In genomic region chr14:56659964-56660551, GRCh38 we compare ENCODE assay signal across 9 cellular contexts.
A peak's percentile ranks its signal among the peaks of the same experiment; 100 is the strongest.
DNase-seq lines count a peak whose midpoint lies in the region; ATAC-seq, FAIRE-seq and TF ChIP-seq lines count a peak whose summit lies in the region.
"Had no signal": no experiment of that assay in that cellular context is flagged by ENCODE, and none has a peak within 500 bp of the region (broad histone marks: within the 10 kb centered on the region; RNA-seq: fewer than 3 reads in every experiment).

No MANE protein-coding gene starts in this region.

- H3K36me3 ChIP-seq in bronchial epithelial cell (ENCODE audit: control insufficient read depth, insufficient read depth, low read length): no peaks in the 10 kb centered on the region

- no peak for FAIRE-seq in bronchial epithelial cell (lab: Jason Lieb, UNC)

- H3K4me3 ChIP-seq in bronchial epithelial cell (ENCODE audit: low read depth, low read length): no peak overlapping the region

- H3K27me3 ChIP-seq in bronchial epithelial cell (ENCODE audit: control insufficient read depth, insufficient read depth, low read length): no peaks in the 10 kb centered on the region

- H3K27ac Mint-ChIP-seq in HFFc6: no peak overlapping the region
- H3K27ac Mint-ChIP-seq: immature natural killer cell had no signal

- H3K4me3 Mint-ChIP-seq in HFFc6: no peak overlapping the region
- H3K4me3 Mint-ChIP-seq: immature natural killer cell had no signal

- peaks cover 30% of the 10 kb centered on the region for H3K4me1 Mint-ChIP-seq in HFFc6 (ENCODE audit: low read depth)
- H3K4me1 Mint-ChIP-seq: immature natural killer cell had no signal

- H3K27me3 Mint-ChIP-seq in HFFc6 (ENCODE audit: insufficient read depth): peaks cover 2% of the 10 kb centered on the region

- TF ChIP-seq CTCF in HFFc6 (IDR thresholded peaks at IDR 0.05) (peak; percentile 82), bronchial epithelial cell (IDR thresholded peaks at IDR 0.05; ENCODE audit: insufficient read depth, low read length, severe bottlenecking) (peak; percentile 72)

- H3K9me3 Mint-ChIP-seq in HFFc6: no peaks in the 10 kb centered on the region

- ATAC-seq in HG02870 (IDR thresholded peaks at IDR 0.05; ENCODE audit: unreplicated experiment): no peak

- no peaks in the 10 kb centered on the region for H3K36me3 Mint-ChIP-seq in HFFc6 (ENCODE audit: low read depth)

- DNase-seq in D341Med (ENCODE audit: low spot score): peak; percentile 72
- DNase-seq in HFFc6: peak; percentile 43
- DNase-seq in NCI-H510A (lab: John Stamatoyannopoulos, UW): peak; percentile 14
- peak; percentile 69 for DNase-seq in bronchial epithelial cell (ENCODE audit: low read depth)
- DNase-seq in lung microvascular endothelial cell (ENCODE audit: low read depth in 2 of 2): peak; percentile 64 to 68
- DNase-seq in occipital lobe (lab: John Stamatoyannopoulos, UW): no peak
- no peak for DNase-seq in UCSD-AML1 (lab: John Stamatoyannopoulos, UW; ENCODE audit: unreplicated experiment)

Comparison
In these comparisons a context has a peak if more than half of its experiments do, and no peak if none do; other contexts are left out.
1. DNase-seq: peak in D341Med (single experiment), HFFc6 (single experiment), NCI-H510A (single experiment), bronchial epithelial cell (single experiment) and lung microvascular endothelial cell (2 of 2); none in occipital lobe (single experiment) and UCSD-AML1 (single experiment).